ENCODE assay signal across 8 cellular contexts in genomic region chr7:99562832-99563231, GRCh38. TPM values are rescaled to one million over a fixed set of nuclear protein-coding genes. Genes with fewer than 3 reads are reported as not detected.
DNase-seq lines count a peak whose midpoint lies in the region; ATAC-seq and TF ChIP-seq lines count a peak whose summit lies in the region.

No MANE protein-coding gene starts in this region.

- CTCF ChIA-PET in activated CD4-positive, alpha-beta T cell treated with anti-CD3 and anti-CD28 coated beads, Interleukin-2, amount 10 ng/mL, durations not matched to agents 7 days and 5 days (lab: Charles Lee) = no interaction called here

- peaks cover 38% of the 10 kb centered on the region for H3K4me1 Mint-ChIP-seq in activated CD4-positive, alpha-beta T cell treated with anti-CD3 and anti-CD28 coated beads, Interleukin-2, amount 10 ng/mL, durations not matched to agents 7 days and 5 days

- no peaks in the 10 kb centered on the region for H3K27me3 Mint-ChIP-seq in activated CD4-positive, alpha-beta T cell treated with anti-CD3 and anti-CD28 coated beads, Interleukin-2, amount 10 ng/mL, durations not matched to agents 7 days and 5 days

- H3K4me1 ChIP-seq in right atrium auricular region = peaks cover 0 to 35% of the 10 kb centered on the region in 2 donors

- H3K27me3 ChIP-seq in right atrium auricular region = no peaks in the 10 kb centered on the region

- ATAC-seq in HG03521 (IDR thresholded peaks at IDR 0.05; ENCODE audit: unreplicated experiment) = no peak
- ATAC-seq in HG03460 (IDR thresholded peaks at IDR 0.05; ENCODE audit: unreplicated experiment) = no peak

- no peaks in the 10 kb centered on the region for H3K9me3 ChIP-seq in right atrium auricular region

- H3K4me3 Mint-ChIP-seq in activated CD4-positive, alpha-beta T cell treated with anti-CD3 and anti-CD28 coated beads, Interleukin-2, amount 10 ng/mL, durations not matched to agents 7 days and 5 days = no peak overlapping the region

- peaks cover 58% of the 10 kb centered on the region for H3K36me3 Mint-ChIP-seq in activated CD4-positive, alpha-beta T cell treated with anti-CD3 and anti-CD28 coated beads, Interleukin-2, amount 10 ng/mL, durations not matched to agents 7 days and 5 days (ENCODE audit: low read depth)

- H3K27ac Mint-ChIP-seq in activated CD4-positive, alpha-beta T cell treated with anti-CD3 and anti-CD28 coated beads, Interleukin-2, amount 10 ng/mL, durations not matched to agents 7 days and 5 days = peak overlapping the region; percentile 60

- no peak overlapping the region for H3K4me3 ChIP-seq in right atrium auricular region

- peaks cover 54% of the 10 kb centered on the region for H3K36me3 ChIP-seq in right atrium auricular region

- no peaks in the 10 kb centered on the region for H3K9me3 Mint-ChIP-seq in activated CD4-positive, alpha-beta T cell treated with anti-CD3 and anti-CD28 coated beads, Interleukin-2, amount 10 ng/mL, durations not matched to agents 7 days and 5 days

- peak overlapping the region in 1 of 2 donors; percentile 35 for H3K27ac ChIP-seq in right atrium auricular region

- no peak for TF ChIP-seq CTCF in right atrium auricular region (IDR thresholded peaks at IDR 0.05)

- POLR2A ChIA-PET in activated CD4-positive, alpha-beta T cell treated with anti-CD3 and anti-CD28 coated beads, Interleukin-2, amount 10 ng/mL, durations not matched to agents 7 days and 5 days (lab: Charles Lee) = no interaction called here

- DNase-seq in HT1080 (ENCODE audit: low read depth) (peak; percentile 98), fibroblast of gingiva (ENCODE audit: low read depth) (peak; percentile 95), smooth muscle cell of the brain vasculature (ENCODE audit: low read depth, low spot score) (peak; percentile 91), NCI-H446 (lab: John Stamatoyannopoulos, UW) (no peak), right atrium auricular region (ENCODE audit: low spot score) (no peak)
- DNase-seq in activated CD4-positive, alpha-beta T cell treated with anti-CD3 and anti-CD28 coated beads, Interleukin-2, amount 10 ng/mL, durations not matched to agents 7 days and 5 days = peak; percentile 17

RNA-seq across cellular contexts. Expression of gene ZNF655, which starts 4.4 kb away (rescaled TPM):
- 69.8 and 85.2 TPM in 2 replicates for total RNA-seq in HT1080 (2014; rRNA removed; shearing (Covaris generic))
- polyA plus RNA-seq in HT1080 (2015; cell fraction: cytosol; rRNA removed) = 61.7 and 66.1 TPM in 2 replicates
- polyA plus RNA-seq in HT1080 (2015; cell fraction: nucleus; rRNA removed) = 140 and 175 TPM in 2 replicates
- 10 to 100 TPM; 92.0 to 92.7 TPM for total RNA-seq in activated CD4-positive, alpha-beta T cell treated with anti-CD3 and anti-CD28 coated beads, Interleukin-2, amount 10 ng/mL, durations not matched to agents 7 days and 5 days
- 10 to 100 TPM; 36.2 to 41.9 TPM for total RNA-seq in right atrium auricular region

RNA-seq across cellular contexts. Expression of gene FAM200A, which starts 10.9 kb away (rescaled TPM):
- total RNA-seq in HT1080 (2014; rRNA removed; shearing (Covaris generic)) = 6.0 and 8.9 TPM in 2 replicates
- 9.7 and 11.4 TPM in 2 replicates for polyA plus RNA-seq in HT1080 (2015; cell fraction: cytosol; rRNA removed)
- polyA plus RNA-seq in HT1080 (2015; cell fraction: nucleus; rRNA removed) = 7.5 and 9.5 TPM in 2 replicates
- total RNA-seq in activated CD4-positive, alpha-beta T cell treated with anti-CD3 and anti-CD28 coated beads, Interleukin-2, amount 10 ng/mL, durations not matched to agents 7 days and 5 days = 1 to 10 TPM; 4.9 to 5.4 TPM
- 1 to 10 TPM; 4.6 to 5.0 TPM for total RNA-seq in right atrium auricular region

RNA-seq across cellular contexts. Expression of gene TMEM225B, which starts 35.2 kb away (rescaled TPM):
- total RNA-seq in HT1080 (2014; rRNA removed; shearing (Covaris generic)) = not detected in 2 replicates
- 0.14 TPM in 1 of 2 replicates, not detected in the other for polyA plus RNA-seq in HT1080 (2015; cell fraction: cytosol; rRNA removed)
- polyA plus RNA-seq in HT1080 (2015; cell fraction: nucleus; rRNA removed) = not detected in 2 replicates
- 1 to 10 TPM; 1.2 to 1.3 TPM for total RNA-seq in activated CD4-positive, alpha-beta T cell treated with anti-CD3 and anti-CD28 coated beads, Interleukin-2, amount 10 ng/mL, durations not matched to agents 7 days and 5 days
- total RNA-seq in right atrium auricular region = not detected

RNA-seq across cellular contexts. Expression of gene ZSCAN25, which starts 53.9 kb away (rescaled TPM):
- total RNA-seq in HT1080 (2014; rRNA removed; shearing (Covaris generic)) = 8.3 and 14.2 TPM in 2 replicates
- 5.3 and 5.7 TPM in 2 replicates for polyA plus RNA-seq in HT1080 (2015; cell fraction: cytosol; rRNA removed)
- 13.8 and 14.1 TPM in 2 replicates for polyA plus RNA-seq in HT1080 (2015; cell fraction: nucleus; rRNA removed)
- 10 to 100 TPM; 28.5 to 31.1 TPM for total RNA-seq in activated CD4-positive, alpha-beta T cell treated with anti-CD3 and anti-CD28 coated beads, Interleukin-2, amount 10 ng/mL, durations not matched to agents 7 days and 5 days
- total RNA-seq in right atrium auricular region = 1 to 10 TPM; 6.0 to 6.1 TPM

RNA-seq across cellular contexts. Expression of gene ZKSCAN5, which starts 58.4 kb away (rescaled TPM):
- total RNA-seq in HT1080 (2014; rRNA removed; shearing (Covaris generic)) = 15.5 and 16.0 TPM in 2 replicates
- polyA plus RNA-seq in HT1080 (2015; cell fraction: cytosol; rRNA removed) = 8.5 and 9.8 TPM in 2 replicates
- 10.0 and 11.4 TPM in 2 replicates for polyA plus RNA-seq in HT1080 (2015; cell fraction: nucleus; rRNA removed)
- total RNA-seq in activated CD4-positive, alpha-beta T cell treated with anti-CD3 and anti-CD28 coated beads, Interleukin-2, amount 10 ng/mL, durations not matched to agents 7 days and 5 days = 10 to 100 TPM; 14.1 to 15.2 TPM
- 1 to 10 TPM; 5.4 to 6.3 TPM for total RNA-seq in right atrium auricular region

Comparison
In these comparisons a context has a peak if more than half of its experiments do, and no peak if none do; other contexts are left out.
1. DNase-seq: peak in HT1080 (single experiment), activated CD4-positive, alpha-beta T cell treated with anti-CD3 and anti-CD28 coated beads, Interleukin-2, amount 10 ng/mL, durations not matched to agents 7 days and 5 days (single experiment), fibroblast of gingiva (single experiment) and smooth muscle cell of the brain vasculature (single experiment); none in NCI-H446 (0 of 2) and right atrium auricular region (single experiment).